Comparison of ENCODE assay signal across 1 cellular context in the genomic region with DNA sequence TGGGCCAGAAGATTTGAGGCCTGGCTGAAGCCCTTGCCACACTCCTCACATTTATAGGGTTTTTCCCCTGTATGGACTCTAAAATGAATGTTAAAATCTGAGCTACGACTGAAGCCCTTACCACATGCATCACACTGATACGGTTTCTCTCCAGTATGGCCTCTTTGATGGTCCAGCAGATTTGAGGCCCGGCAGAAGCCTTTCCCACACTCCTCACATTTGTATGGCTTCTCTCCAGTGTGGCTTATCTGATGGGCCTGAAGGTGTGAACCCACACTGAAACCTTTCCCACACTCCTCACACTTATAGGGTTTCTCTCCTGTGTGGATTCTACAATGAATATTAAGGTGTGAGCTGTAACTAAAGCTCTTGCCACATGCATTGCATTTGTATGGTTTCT.
TF ChIP-seq lines count a peak whose summit lies in the region.

No MANE protein-coding gene starts in this region.

TF ChIP-seq in liver, 16 proteins besides CTCF, POLR2A, EP300 and RAD21:
- no peak for TF ChIP-seq TAF1 (conservative IDR thresholded peaks at IDR 0.05)
- no peak for TF ChIP-seq MAX (IDR thresholded peaks at IDR 0.05)
- TF ChIP-seq, protein P1, sequence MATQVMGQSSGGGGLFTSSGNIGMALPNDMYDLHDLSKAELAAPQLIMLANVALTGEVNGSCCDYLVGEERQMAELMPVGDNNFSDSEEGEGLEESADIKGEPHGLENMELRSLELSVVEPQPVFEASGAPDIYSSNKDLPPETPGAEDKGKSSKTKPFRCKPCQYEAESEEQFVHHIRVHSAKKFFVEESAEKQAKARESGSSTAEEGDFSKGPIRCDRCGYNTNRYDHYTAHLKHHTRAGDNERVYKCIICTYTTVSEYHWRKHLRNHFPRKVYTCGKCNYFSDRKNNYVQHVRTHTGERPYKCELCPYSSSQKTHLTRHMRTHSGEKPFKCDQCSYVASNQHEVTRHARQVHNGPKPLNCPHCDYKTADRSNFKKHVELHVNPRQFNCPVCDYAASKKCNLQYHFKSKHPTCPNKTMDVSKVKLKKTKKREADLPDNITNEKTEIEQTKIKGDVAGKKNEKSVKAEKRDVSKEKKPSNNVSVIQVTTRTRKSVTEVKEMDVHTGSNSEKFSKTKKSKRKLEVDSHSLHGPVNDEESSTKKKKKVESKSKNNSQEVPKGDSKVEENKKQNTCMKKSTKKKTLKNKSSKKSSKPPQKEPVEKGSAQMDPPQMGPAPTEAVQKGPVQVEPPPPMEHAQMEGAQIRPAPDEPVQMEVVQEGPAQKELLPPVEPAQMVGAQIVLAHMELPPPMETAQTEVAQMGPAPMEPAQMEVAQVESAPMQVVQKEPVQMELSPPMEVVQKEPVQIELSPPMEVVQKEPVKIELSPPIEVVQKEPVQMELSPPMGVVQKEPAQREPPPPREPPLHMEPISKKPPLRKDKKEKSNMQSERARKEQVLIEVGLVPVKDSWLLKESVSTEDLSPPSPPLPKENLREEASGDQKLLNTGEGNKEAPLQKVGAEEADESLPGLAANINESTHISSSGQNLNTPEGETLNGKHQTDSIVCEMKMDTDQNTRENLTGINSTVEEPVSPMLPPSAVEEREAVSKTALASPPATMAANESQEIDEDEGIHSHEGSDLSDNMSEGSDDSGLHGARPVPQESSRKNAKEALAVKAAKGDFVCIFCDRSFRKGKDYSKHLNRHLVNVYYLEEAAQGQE (IDR thresholded peaks at IDR 0.05): no peak
- TF ChIP-seq FOXA1 (IDR thresholded peaks at IDR 0.05): no peak
- TF ChIP-seq HNF4A (conservative IDR thresholded peaks at IDR 0.05): no peak
